25 cellular contexts compared by ENCODE assay signal in genomic region chr2:232330068-232330999, GRCh38. TPM values are rescaled to one million over a fixed set of nuclear protein-coding genes. Genes with fewer than 3 reads are reported as not detected.
DNase-seq lines count a peak whose midpoint lies in the region; ATAC-seq and TF ChIP-seq lines count a peak whose summit lies in the region.
"Had no signal": no experiment of that assay in that cellular context is flagged by ENCODE, and none has a peak within 500 bp of the region (broad histone marks: within the 10 kb centered on the region; RNA-seq: fewer than 3 reads in every experiment).

No MANE protein-coding gene starts in this region.

- no peak overlapping the region for H3T11ph ChIP-seq in H9 (ENCODE audit: low read length)

- H3K36me3 Mint-ChIP-seq in activated T-cell treated with anti-CD3 and anti-CD28 coated beads, Interleukin-2, amount 50 U/mL, for 24 hours (ENCODE audit: low read depth): no peaks in the 10 kb centered on the region
- H3K36me3 Mint-ChIP-seq in H9 (ENCODE audit: insufficient read depth in 1 of 3, low read depth in 3 of 3): no peaks in the 10 kb centered on the region; a peak in 1 of 7 replicates
- H3K36me3 Mint-ChIP-seq in chondrocyte (ENCODE audit: low read depth): no peaks in the 10 kb centered on the region

- no peak overlapping the region for H2BK12ac ChIP-seq in H9 (ENCODE audit: insufficient read length, low read depth, low read length)

- H2AK5ac ChIP-seq in H9 (ENCODE audit: insufficient read length, low read length) (no peak overlapping the region), mesendoderm (ENCODE audit: low read length) (no peak overlapping the region)

- H3K79me2 ChIP-seq in H9 (ENCODE audit: insufficient read depth, low read length) (no peaks in the 10 kb centered on the region), mesendoderm (ENCODE audit: control insufficient read depth, insufficient read depth, low read length) (no peaks in the 10 kb centered on the region)

- H3K27me3 Mint-ChIP-seq in activated T-cell treated with anti-CD3 and anti-CD28 coated beads, Interleukin-2, amount 50 U/mL, for 24 hours: no peaks in the 10 kb centered on the region
- H3K27me3 Mint-ChIP-seq in H9 (ENCODE audit: low read depth): no peaks in the 10 kb centered on the region; the same call in 1 of the 2 replicates
- no peaks in the 10 kb centered on the region for H3K27me3 Mint-ChIP-seq in chondrocyte (ENCODE audit: low read depth)
- H3K27me3 Mint-ChIP-seq: activated CD4-positive, alpha-beta T cell treated with anti-CD3 and anti-CD28 coated beads for 36 hours had no signal

- ATAC-seq in GM21528 (IDR thresholded peaks at IDR 0.05; ENCODE audit: low FRiP score, unreplicated experiment): no peak
- ATAC-seq: activated CD4-positive, alpha-beta T cell treated with anti-CD3 and anti-CD28 coated beads for 36 hours; gastroesophageal sphincter; left lobe of liver had no signal

- H3K14ac ChIP-seq in H9 (ENCODE audit: insufficient read depth, low read length): peak overlapping the region; percentile 34; the same call in 1 of the 2 replicates

- no peak overlapping the region for H2BK20ac ChIP-seq in H9 (ENCODE audit: low read depth, low read length, poor library complexity, severe bottlenecking)

- no peaks in the 10 kb centered on the region for H4K20me1 ChIP-seq in H9 (ENCODE audit: control insufficient read depth, insufficient read depth, insufficient read length)

- 0 out of 2 replicates have a peak overlapping the region, but pooled peaks have one; percentile 5 for H2BK15ac ChIP-seq in H9 (ENCODE audit: low read depth, low read length)
- H2BK15ac ChIP-seq in mesendoderm (replicated peaks; ENCODE audit: low read depth): no peak overlapping the region

- no CpG with 5 or more reads among the region's 17 CpGs for WGBS in H9 (ENCODE audit: extremely low coverage, insufficient read length, low lambda C conversion rate)
- WGBS in mesendoderm (ENCODE audit: extremely low coverage, insufficient coverage, low lambda C conversion rate): no CpG with 5 or more reads among the region's 17 CpGs

- no peak overlapping the region for H3K27ac ChIP-seq in H9 (ENCODE audit: insufficient read length, low read depth, low read length)
- H3K27ac ChIP-seq in mesendoderm (ENCODE audit: low read depth, low read length): no peak overlapping the region
- H3K27ac ChIP-seq: esophagus muscularis mucosa, gastroesophageal sphincter, vagina had no signal

- H3K4me3 Mint-ChIP-seq in activated T-cell treated with anti-CD3 and anti-CD28 coated beads, Interleukin-2, amount 50 U/mL, for 24 hours: no peak overlapping the region
- H3K4me3 Mint-ChIP-seq in H9 (no peak overlapping the region), chondrocyte (ENCODE audit: unreplicated experiment) (no peak overlapping the region)
- H3K4me3 Mint-ChIP-seq: activated CD4-positive, alpha-beta T cell treated with anti-CD3 and anti-CD28 coated beads for 36 hours had no signal

- peak; percentile 15 for DNase-seq in activated T-cell treated with anti-CD3 and anti-CD28 coated beads, Interleukin-2, amount 50 U/mL, for 1 hour
- DNase-seq in activated T-cell treated with anti-CD3 and anti-CD28 coated beads, Interleukin-2, amount 50 U/mL, for 24 hours: no peak
- peak; percentile 80 for DNase-seq in H9
- peak; percentile 76 for DNase-seq in chondrocyte (ENCODE audit: low spot score)
- DNase-seq in mesendoderm: peak; percentile 89
- no peak for DNase-seq in occipital lobe (lab: John Stamatoyannopoulos, UW)
- DNase-seq in foreskin fibroblast: no peak
- DNase-seq: 8988T; activated gamma-delta T cell; Calu3; effector CD8-positive, alpha-beta T cell; IMR-90; MG63; NCI-H1436; NCI-H526; SHP77 treated with DMSO at 0.1 percent for 48 hours; stimulated activated CD4-positive, alpha-beta T cell treated with anti-CD3 and anti-CD28 coated beads, Interleukin-15, amount 100 ng/mL, for 24 hours had no signal

- no peak overlapping the region for H3K18ac ChIP-seq in H9 (ENCODE audit: insufficient read length, low read depth, low read length)
- H3K18ac ChIP-seq in mesendoderm (ENCODE audit: low read length): no peak overlapping the region

- H3K4me2 ChIP-seq in H9 (ENCODE audit: insufficient read depth, insufficient read length, low read length) (no peak overlapping the region), mesendoderm (ENCODE audit: low read length) (no peak overlapping the region)

- H3K23me2 ChIP-seq in H9 (ENCODE audit: insufficient read length, low read depth, low read length, poor library complexity, severe bottlenecking): no peaks in the 10 kb centered on the region

- H3K9ac ChIP-seq in H9 (ENCODE audit: extremely low read depth, insufficient read length, low read length): no peak overlapping the region
- no peak overlapping the region for H3K9ac ChIP-seq in mesendoderm (ENCODE audit: low read length)

- H3K4ac ChIP-seq in H9 (ENCODE audit: low read depth, low read length) (no peak overlapping the region), mesendoderm (ENCODE audit: low read depth, low read length) (no peak overlapping the region)

- H3K56ac ChIP-seq in H9 (ENCODE audit: insufficient read length, low read depth, low read length) (no peak overlapping the region), mesendoderm (ENCODE audit: low read length) (no peak overlapping the region)

- H3K79me1 ChIP-seq in H9 (ENCODE audit: insufficient read depth, low read depth, low read length, poor library complexity, severe bottlenecking): no peaks in the 10 kb centered on the region
- no peaks in the 10 kb centered on the region for H3K79me1 ChIP-seq in mesendoderm (ENCODE audit: low read length)

- no peak overlapping the region for H3K27ac Mint-ChIP-seq in activated T-cell treated with anti-CD3 and anti-CD28 coated beads, Interleukin-2, amount 50 U/mL, for 24 hours
- H3K27ac Mint-ChIP-seq in H9 (peak overlapping the region in 1 of 3 experiments; percentile 27; a peak in 1 of 7 replicates), chondrocyte (ENCODE audit: unreplicated experiment) (no peak overlapping the region)
- H3K27ac Mint-ChIP-seq: activated CD4-positive, alpha-beta T cell treated with anti-CD3 and anti-CD28 coated beads for 36 hours had no signal

- H3K4me1 Mint-ChIP-seq in activated T-cell treated with anti-CD3 and anti-CD28 coated beads, Interleukin-2, amount 50 U/mL, for 24 hours (ENCODE audit: low read depth): peaks cover 8% of the 10 kb centered on the region
- H3K4me1 Mint-ChIP-seq in H9 (peaks cover 5 to 19% of the 10 kb centered on the region in 2 experiments; a peak in 3 of 4 replicates), chondrocyte (ENCODE audit: low read depth) (peaks cover 3% of the 10 kb centered on the region)

- H3K4me3 ChIP-seq in mesendoderm (ENCODE audit: low read length) (no peak overlapping the region), foreskin fibroblast (ENCODE audit: low read depth in 1 of 2, low read length in 2 of 2) (no peak overlapping the region)
- H3K4me3 ChIP-seq: esophagus muscularis mucosa, gastroesophageal sphincter, MG63, vagina had no signal

- TF ChIP-seq CTCF in H9 (conservative IDR thresholded peaks at IDR 0.05) (no peak), chondrocyte (IDR thresholded peaks at IDR 0.05) (no peak), foreskin fibroblast (IDR thresholded peaks at IDR 0.05; ENCODE audit: low read depth, low read length) (no peak)

- H4K5ac ChIP-seq in H9 (ENCODE audit: insufficient read length, low read depth, low read length): no peak overlapping the region
- H4K5ac ChIP-seq in mesendoderm (ENCODE audit: low read length): no peak overlapping the region

- H3K27me3 ChIP-seq in H9 (ENCODE audit: insufficient read depth, low read length) (no peaks in the 10 kb centered on the region), mesendoderm (ENCODE audit: insufficient read depth, low read length, poor library complexity) (no peaks in the 10 kb centered on the region)
- H3K27me3 ChIP-seq: esophagus muscularis mucosa, gastroesophageal sphincter, MG63, vagina had no signal

- no peaks in the 10 kb centered on the region for H3K9me3 ChIP-seq in H9 (ENCODE audit: control insufficient read depth, low read depth, low read length)
- H3K9me3 ChIP-seq: esophagus muscularis mucosa, gastroesophageal sphincter, MG63, vagina had no signal

- no peaks in the 10 kb centered on the region for H3K36me3 ChIP-seq in mesendoderm (ENCODE audit: control insufficient read depth, insufficient read depth, low read length)
- H3K36me3 ChIP-seq: MG63, vagina had no signal

- H4K91ac ChIP-seq in H9 (ENCODE audit: insufficient read length, low read depth, low read length): no peak overlapping the region

- H4K8ac ChIP-seq in H9 (replicated peaks; ENCODE audit: insufficient read length, low read depth, low read length) (no peak overlapping the region), mesendoderm (ENCODE audit: low read depth, low read length) (no peak overlapping the region)

- H2BK5ac ChIP-seq in H9 (ENCODE audit: insufficient read length, low read length) (no peak overlapping the region), mesendoderm (ENCODE audit: low read length) (no peak overlapping the region)

- no peaks in the 10 kb centered on the region for H3K9me3 Mint-ChIP-seq in activated T-cell treated with anti-CD3 and anti-CD28 coated beads, Interleukin-2, amount 50 U/mL, for 24 hours
- H3K9me3 Mint-ChIP-seq in H9 (no peaks in the 10 kb centered on the region; a peak in 1 of 5 replicates), chondrocyte (ENCODE audit: low read depth) (no peaks in the 10 kb centered on the region)

- H3K4me1 ChIP-seq in H9 (ENCODE audit: insufficient read depth, low read length) (no peaks in the 10 kb centered on the region), mesendoderm (ENCODE audit: control insufficient read depth, low read depth, low read length) (no peaks in the 10 kb centered on the region)
- H3K4me1 ChIP-seq: gastroesophageal sphincter had no signal

- H3K23ac ChIP-seq in H9 (ENCODE audit: insufficient read length, low read depth, low read length) (no peak overlapping the region), mesendoderm (ENCODE audit: low read length) (no peak overlapping the region)

- H2AFZ ChIP-seq in H9 (ENCODE audit: low read length): no peak overlapping the region

- H2BK120ac ChIP-seq in H9 (ENCODE audit: low read depth, low read length, poor library complexity, severe bottlenecking) (no peak overlapping the region), mesendoderm (ENCODE audit: low read depth, low read length) (no peak overlapping the region)

RNA-seq across cellular contexts. Expression of gene ALPP, which starts 48.2 kb away (rescaled TPM):
- total RNA-seq in H9 (2021) (0.15 and 0.20 TPM in 2 replicates), chondrocyte (not detected in 3 replicates), occipital lobe (not detected)
- 0.03 TPM for polyA plus RNA-seq in mesendoderm (2013, experiment 1 of 2)
- polyA plus RNA-seq in mesendoderm (2013, experiment 2 of 2): not detected
- total RNA-seq: activated CD4-positive, alpha-beta T cell treated with anti-CD3 and anti-CD28 coated beads for 36 hours; Calu3; cerebellum; gastroesophageal sphincter; IMR-90; right cardiac atrium; vagina had no signal
- polyA plus RNA-seq: IMR-90, right cardiac atrium had no signal

Comparison
In these comparisons a context has a peak if more than half of its experiments do, and no peak if none do; other contexts are left out.
1. DNase-seq: peak in activated T-cell treated with anti-CD3 and anti-CD28 coated beads, Interleukin-2, amount 50 U/mL, for 1 hour (single experiment), H9 (single experiment), chondrocyte (single experiment) and mesendoderm (single experiment); none in activated T-cell treated with anti-CD3 and anti-CD28 coated beads, Interleukin-2, amount 50 U/mL, for 24 hours (single experiment), occipital lobe (single experiment) and foreskin fibroblast (0 of 2).